ENCODE assay signal across 2 cellular contexts in the genomic region with DNA sequence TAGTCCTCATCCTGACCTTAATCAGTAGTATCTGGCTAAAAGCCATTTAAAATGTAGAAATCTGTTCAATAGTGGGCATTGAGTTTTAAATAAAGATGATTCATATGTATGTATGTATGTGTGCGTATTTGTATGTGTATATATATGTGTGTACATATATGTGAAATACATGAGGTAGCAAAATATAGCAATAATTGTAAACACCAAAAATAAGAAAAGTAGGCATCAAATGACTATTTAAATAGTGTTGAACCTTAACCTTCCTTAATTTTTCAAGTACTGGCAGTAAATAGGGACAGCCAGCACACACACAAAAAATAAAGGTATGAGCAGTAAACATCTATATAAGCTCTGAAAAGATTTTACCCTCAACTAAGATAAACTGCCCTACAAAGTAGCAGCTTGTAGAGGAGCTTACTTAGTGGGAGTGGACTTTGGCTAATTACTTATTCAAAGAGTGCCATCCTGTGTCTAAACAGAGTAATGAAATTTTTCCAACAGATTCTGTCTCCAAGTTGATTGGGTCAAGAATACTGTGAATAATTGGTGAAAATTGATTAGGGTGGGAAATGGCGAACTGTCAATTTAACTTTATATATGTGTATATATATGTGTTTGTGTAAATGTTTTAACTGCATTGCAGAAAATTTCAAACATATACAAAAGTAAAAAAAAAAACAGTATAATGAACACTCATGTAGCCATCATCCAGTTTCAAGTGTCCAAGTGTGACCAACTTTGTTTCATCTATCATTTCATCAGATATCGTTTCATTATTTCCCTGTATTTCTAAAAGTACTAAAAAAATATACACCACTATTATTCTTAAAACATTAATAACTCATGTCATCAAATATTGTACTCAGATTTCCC.
TF ChIP-seq lines count a peak whose summit lies in the region.

No MANE protein-coding gene starts in this region.

TF ChIP-seq in HCT116, 20 proteins besides CTCF, POLR2A, EP300 and RAD21:
- TF ChIP-seq YY1 (IDR thresholded peaks at IDR 0.05; ENCODE audit: extremely low read depth, insufficient replicate concordance, low read depth, low read length), result no peak
- TF ChIP-seq EZH2 (IDR thresholded peaks at IDR 0.05), result no peak
- TF ChIP-seq JUND (IDR thresholded peaks at IDR 0.05), result no peak
- no peak for TF ChIP-seq ZNF274 (IDR thresholded peaks at IDR 0.05; ENCODE audit: low read depth, low read length)
TF ChIP-seq in HCT116: peak in this region for 0.

TF ChIP-seq in SK-N-SH, 30 proteins besides CTCF, POLR2A, EP300 and RAD21:
- TF ChIP-seq SMC3 (IDR thresholded peaks at IDR 0.05; ENCODE audit: low read depth, low read length), result peak; percentile 77
- TF ChIP-seq ELF1 (IDR thresholded peaks at IDR 0.05), result no peak
